ENCODE assay signal across 25 cellular contexts in genomic region chr5:162230348-162230747, GRCh38.
"Had no signal": no experiment of that assay in that cellular context is flagged by ENCODE, and none has a peak within 500 bp of the region (broad histone marks: within the 10 kb centered on the region; RNA-seq: fewer than 3 reads in every experiment).

No MANE protein-coding gene starts in this region.

- ATAC-seq: activated CD4-positive, alpha-beta T cell treated with anti-CD3 and anti-CD28 coated beads for 36 hours; activated CD8-positive, alpha-beta memory T cell treated with anti-CD3 and anti-CD28 coated beads, Interleukin-2, amount 10 ng/mL, durations not matched to agents 7 days and 5 days; activated CD8-positive, alpha-beta T cell treated with anti-CD3 and anti-CD28 coated beads, Interleukin-2, amount 10 ng/mL, durations not matched to agents 7 days and 5 days; activated naive CD4-positive, alpha-beta T cell treated with anti-CD3 and anti-CD28 coated beads, Interleukin-2, amount 50 U/mL, for 72 hours; activated T-cell treated with anti-CD3 and anti-CD28 coated beads, Interleukin-2, amount 50 U/mL, for 72 hours; body of pancreas had no signal

- H3K4me3 ChIP-seq: body of pancreas, colonic mucosa had no signal

- DNase-seq: activated CD4-positive, alpha-beta memory T cell treated with anti-CD3 and anti-CD28 coated beads for 36 hours; activated CD4-positive, alpha-beta T cell treated with anti-CD3 and anti-CD28 coated beads for 36 hours; activated CD4-positive, alpha-beta T cell treated with anti-CD3 and anti-CD28 coated beads, Interleukin-2, amount 10 ng/mL, durations not matched to agents 24 days and 14 days; activated CD4-positive, CD25-positive, alpha-beta regulatory T cell; activated CD4-positive, CD25-positive, alpha-beta regulatory T cell treated with anti-CD3 and anti-CD28 coated beads, Interleukin-2, amount 50 U/mL, for 72 hours; activated CD8-positive, alpha-beta memory T cell treated with anti-CD3 and anti-CD28 coated beads, Interleukin-2, amount 10 ng/mL, durations not matched to agents 7 days and 5 days; activated CD8-positive, alpha-beta memory T cell treated with anti-CD3 and anti-CD28 coated beads, Interleukin-2, amount 50 U/mL, for 48 hours; activated CD8-positive, alpha-beta T cell treated with anti-CD3 and anti-CD28 coated beads, Interleukin-2, amount 10 ng/mL, durations not matched to agents 7 days and 5 days; activated gamma-delta T cell; activated naive CD4-positive, alpha-beta T cell; activated naive CD4-positive, alpha-beta T cell treated with anti-CD3 and anti-CD28 coated beads, Interleukin-2, amount 10 ng/mL, durations not matched to agents 7 days and 5 days; activated naive CD8-positive, alpha-beta T cell treated with anti-CD3 and anti-CD28 coated beads, Interleukin-2, amount 10 ng/mL, durations not matched to agents 7 days and 5 days; activated T-cell treated with anti-CD3 and anti-CD28 coated beads for 4 hours; activated T-cell treated with anti-CD3 and anti-CD28 coated beads, Interleukin-2, amount 50 U/mL, for 24 hours; activated T-cell treated with anti-CD3 and anti-CD28 coated beads, Interleukin-2, amount 50 U/mL, for 72 hours; body of pancreas; central memory CD4-positive, alpha-beta T cell; cerebellar nuclear complex; colonic mucosa; effector CD8-positive, alpha-beta T cell; foreskin fibroblast; head of caudate nucleus; T-helper 2 cell had no signal

- H3K36me3 ChIP-seq: colonic mucosa had no signal

- H3K9me3 ChIP-seq: body of pancreas, colonic mucosa had no signal

- H3K27ac ChIP-seq: body of pancreas, colonic mucosa, epithelial cell of prostate had no signal

- H3K27me3 ChIP-seq: body of pancreas, colonic mucosa had no signal

- H3K4me1 ChIP-seq: body of pancreas, colonic mucosa had no signal
